In the genomic region with DNA sequence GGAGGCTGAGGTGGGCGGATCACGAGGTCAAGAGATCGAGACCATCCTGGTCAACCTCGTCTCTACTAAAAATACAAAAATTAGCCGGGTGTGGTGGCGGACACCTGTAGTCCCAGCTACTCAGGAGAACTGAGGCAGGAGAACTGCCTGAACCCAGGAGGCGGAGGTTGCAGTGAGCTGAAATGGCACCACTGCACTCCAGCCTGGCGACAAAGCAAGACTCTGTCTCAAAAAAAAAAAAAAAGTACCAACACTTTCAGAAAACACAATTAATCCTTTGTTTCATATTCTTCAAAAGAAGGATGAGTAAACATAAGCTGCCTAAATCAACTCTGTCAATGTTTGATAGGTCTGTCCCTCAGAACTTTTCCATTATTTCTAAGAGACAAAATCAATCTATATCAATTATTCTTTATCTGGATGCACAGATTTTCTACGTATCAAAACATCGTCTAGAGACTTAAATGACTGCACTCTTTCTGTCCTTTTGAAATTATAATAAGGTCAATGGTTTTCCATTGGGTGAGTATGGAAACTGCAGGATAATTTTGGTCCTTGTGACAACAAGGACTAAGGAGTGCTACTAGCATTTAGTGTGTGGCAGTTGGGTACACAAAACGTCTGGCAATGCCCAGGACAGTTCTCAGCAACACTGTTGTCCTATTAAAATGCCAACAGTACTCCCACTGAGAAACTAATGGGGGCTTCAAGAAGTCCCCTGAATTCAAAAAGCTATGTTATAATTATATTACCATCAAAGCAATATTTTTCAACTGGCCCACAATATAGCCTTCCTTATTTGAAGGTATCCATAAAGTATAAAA, we compare ENCODE assay signal across 1 cellular context.
TF ChIP-seq lines count a peak whose summit lies in the region.

No MANE protein-coding gene starts in this region.

TF ChIP-seq in HepG2, 621 proteins besides CTCF, POLR2A, EP300 and RAD21 (continued from another document and continues in another):
- TF ChIP-seq, protein P1, sequence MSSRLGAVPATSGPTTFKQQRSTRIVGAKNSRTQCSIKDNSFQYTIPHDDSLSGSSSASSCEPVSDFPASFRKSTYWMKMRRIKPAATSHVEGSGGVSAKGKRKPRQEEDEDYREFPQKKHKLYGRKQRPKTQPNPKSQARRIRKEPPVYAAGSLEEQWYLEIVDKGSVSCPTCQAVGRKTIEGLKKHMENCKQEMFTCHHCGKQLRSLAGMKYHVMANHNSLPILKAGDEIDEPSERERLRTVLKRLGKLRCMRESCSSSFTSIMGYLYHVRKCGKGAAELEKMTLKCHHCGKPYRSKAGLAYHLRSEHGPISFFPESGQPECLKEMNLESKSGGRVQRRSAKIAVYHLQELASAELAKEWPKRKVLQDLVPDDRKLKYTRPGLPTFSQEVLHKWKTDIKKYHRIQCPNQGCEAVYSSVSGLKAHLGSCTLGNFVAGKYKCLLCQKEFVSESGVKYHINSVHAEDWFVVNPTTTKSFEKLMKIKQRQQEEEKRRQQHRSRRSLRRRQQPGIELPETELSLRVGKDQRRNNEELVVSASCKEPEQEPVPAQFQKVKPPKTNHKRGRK (CRISPR knock-in tag; IDR thresholded peaks at IDR 0.05): no peak
- TF ChIP-seq ZNF747 (CRISPR knock-in tag; IDR thresholded peaks at IDR 0.05; ENCODE audit: borderline replicate concordance): no peak
- no peak for TF ChIP-seq ZNF451 (CRISPR knock-in tag; IDR thresholded peaks at IDR 0.05)
- TF ChIP-seq DNMT1 (CRISPR knock-in tag; IDR thresholded peaks at IDR 0.05): no peak
- 0 out of 2 replicates have a peak, but pooled peaks have one; percentile 60 for TF ChIP-seq ZMYM2 (CRISPR knock-in tag; IDR thresholded peaks at IDR 0.05)
- TF ChIP-seq FOXA3 (CRISPR knock-in tag; IDR thresholded peaks at IDR 0.05): peak; percentile 48
- no peak for TF ChIP-seq KLF13 (CRISPR knock-in tag; IDR thresholded peaks at IDR 0.05)
- no peak for TF ChIP-seq ZNF30 (CRISPR knock-in tag; IDR thresholded peaks at IDR 0.05)
- no peak for TF ChIP-seq ZNF766 (CRISPR knock-in tag; IDR thresholded peaks at IDR 0.05; ENCODE audit: borderline replicate concordance)
- TF ChIP-seq HMG20A (CRISPR knock-in tag; IDR thresholded peaks at IDR 0.05; ENCODE audit: borderline replicate concordance): peak; percentile 49; the same call in 1 of the 2 replicates
- no peak for TF ChIP-seq DDIT3 (CRISPR knock-in tag; IDR thresholded peaks at IDR 0.05)
- TF ChIP-seq, protein P2, sequence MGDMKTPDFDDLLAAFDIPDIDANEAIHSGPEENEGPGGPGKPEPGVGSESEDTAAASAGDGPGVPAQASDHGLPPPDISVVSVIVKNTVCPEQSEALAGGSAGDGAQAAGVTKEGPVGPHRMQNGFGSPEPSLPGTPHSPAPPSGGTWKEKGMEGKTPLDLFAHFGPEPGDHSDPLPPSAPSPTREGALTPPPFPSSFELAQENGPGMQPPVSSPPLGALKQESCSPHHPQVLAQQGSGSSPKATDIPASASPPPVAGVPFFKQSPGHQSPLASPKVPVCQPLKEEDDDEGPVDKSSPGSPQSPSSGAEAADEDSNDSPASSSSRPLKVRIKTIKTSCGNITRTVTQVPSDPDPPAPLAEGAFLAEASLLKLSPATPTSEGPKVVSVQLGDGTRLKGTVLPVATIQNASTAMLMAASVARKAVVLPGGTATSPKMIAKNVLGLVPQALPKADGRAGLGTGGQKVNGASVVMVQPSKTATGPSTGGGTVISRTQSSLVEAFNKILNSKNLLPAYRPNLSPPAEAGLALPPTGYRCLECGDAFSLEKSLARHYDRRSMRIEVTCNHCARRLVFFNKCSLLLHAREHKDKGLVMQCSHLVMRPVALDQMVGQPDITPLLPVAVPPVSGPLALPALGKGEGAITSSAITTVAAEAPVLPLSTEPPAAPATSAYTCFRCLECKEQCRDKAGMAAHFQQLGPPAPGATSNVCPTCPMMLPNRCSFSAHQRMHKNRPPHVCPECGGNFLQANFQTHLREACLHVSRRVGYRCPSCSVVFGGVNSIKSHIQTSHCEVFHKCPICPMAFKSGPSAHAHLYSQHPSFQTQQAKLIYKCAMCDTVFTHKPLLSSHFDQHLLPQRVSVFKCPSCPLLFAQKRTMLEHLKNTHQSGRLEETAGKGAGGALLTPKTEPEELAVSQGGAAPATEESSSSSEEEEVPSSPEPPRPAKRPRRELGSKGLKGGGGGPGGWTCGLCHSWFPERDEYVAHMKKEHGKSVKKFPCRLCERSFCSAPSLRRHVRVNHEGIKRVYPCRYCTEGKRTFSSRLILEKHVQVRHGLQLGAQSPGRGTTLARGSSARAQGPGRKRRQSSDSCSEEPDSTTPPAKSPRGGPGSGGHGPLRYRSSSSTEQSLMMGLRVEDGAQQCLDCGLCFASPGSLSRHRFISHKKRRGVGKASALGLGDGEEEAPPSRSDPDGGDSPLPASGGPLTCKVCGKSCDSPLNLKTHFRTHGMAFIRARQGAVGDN (CRISPR knock-in tag; IDR thresholded peaks at IDR 0.05): 0 out of 2 replicates have a peak, but pooled peaks have one; percentile 19
- TF ChIP-seq, protein P3, sequence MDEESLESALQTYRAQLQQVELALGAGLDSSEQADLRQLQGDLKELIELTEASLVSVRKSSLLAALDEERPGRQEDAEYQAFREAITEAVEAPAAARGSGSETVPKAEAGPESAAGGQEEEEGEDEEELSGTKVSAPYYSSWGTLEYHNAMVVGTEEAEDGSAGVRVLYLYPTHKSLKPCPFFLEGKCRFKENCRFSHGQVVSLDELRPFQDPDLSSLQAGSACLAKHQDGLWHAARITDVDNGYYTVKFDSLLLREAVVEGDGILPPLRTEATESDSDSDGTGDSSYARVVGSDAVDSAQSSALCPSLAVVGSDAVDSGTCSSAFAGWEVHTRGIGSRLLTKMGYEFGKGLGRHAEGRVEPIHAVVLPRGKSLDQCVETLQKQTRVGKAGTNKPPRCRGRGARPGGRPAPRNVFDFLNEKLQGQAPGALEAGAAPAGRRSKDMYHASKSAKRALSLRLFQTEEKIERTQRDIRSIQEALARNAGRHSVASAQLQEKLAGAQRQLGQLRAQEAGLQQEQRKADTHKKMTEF (CRISPR knock-in tag; IDR thresholded peaks at IDR 0.05): peak; percentile 47; the same call in 1 of the 2 replicates
- TF ChIP-seq ZNF746 (CRISPR knock-in tag; IDR thresholded peaks at IDR 0.05): no peak
- TF ChIP-seq BCL6 (CRISPR knock-in tag; IDR thresholded peaks at IDR 0.05): peak; percentile 34; the same call in 1 of the 2 replicates
- no peak for TF ChIP-seq ATAD3A (CRISPR knock-in tag; IDR thresholded peaks at IDR 0.05)
- peak; percentile 78 for TF ChIP-seq ZBTB38 (CRISPR knock-in tag; IDR thresholded peaks at IDR 0.05)
- no peak for TF ChIP-seq HDAC6 (IDR thresholded peaks at IDR 0.05; ENCODE audit: low read depth, low read length)
- TF ChIP-seq, protein P4, sequence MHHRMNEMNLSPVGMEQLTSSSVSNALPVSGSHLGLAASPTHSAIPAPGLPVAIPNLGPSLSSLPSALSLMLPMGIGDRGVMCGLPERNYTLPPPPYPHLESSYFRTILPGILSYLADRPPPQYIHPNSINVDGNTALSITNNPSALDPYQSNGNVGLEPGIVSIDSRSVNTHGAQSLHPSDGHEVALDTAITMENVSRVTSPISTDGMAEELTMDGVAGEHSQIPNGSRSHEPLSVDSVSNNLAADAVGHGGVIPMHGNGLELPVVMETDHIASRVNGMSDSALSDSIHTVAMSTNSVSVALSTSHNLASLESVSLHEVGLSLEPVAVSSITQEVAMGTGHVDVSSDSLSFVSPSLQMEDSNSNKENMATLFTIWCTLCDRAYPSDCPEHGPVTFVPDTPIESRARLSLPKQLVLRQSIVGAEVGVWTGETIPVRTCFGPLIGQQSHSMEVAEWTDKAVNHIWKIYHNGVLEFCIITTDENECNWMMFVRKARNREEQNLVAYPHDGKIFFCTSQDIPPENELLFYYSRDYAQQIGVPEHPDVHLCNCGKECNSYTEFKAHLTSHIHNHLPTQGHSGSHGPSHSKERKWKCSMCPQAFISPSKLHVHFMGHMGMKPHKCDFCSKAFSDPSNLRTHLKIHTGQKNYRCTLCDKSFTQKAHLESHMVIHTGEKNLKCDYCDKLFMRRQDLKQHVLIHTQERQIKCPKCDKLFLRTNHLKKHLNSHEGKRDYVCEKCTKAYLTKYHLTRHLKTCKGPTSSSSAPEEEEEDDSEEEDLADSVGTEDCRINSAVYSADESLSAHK (CRISPR knock-in tag; IDR thresholded peaks at IDR 0.05; ENCODE audit: borderline replicate concordance): no peak
- TF ChIP-seq, protein P5, sequence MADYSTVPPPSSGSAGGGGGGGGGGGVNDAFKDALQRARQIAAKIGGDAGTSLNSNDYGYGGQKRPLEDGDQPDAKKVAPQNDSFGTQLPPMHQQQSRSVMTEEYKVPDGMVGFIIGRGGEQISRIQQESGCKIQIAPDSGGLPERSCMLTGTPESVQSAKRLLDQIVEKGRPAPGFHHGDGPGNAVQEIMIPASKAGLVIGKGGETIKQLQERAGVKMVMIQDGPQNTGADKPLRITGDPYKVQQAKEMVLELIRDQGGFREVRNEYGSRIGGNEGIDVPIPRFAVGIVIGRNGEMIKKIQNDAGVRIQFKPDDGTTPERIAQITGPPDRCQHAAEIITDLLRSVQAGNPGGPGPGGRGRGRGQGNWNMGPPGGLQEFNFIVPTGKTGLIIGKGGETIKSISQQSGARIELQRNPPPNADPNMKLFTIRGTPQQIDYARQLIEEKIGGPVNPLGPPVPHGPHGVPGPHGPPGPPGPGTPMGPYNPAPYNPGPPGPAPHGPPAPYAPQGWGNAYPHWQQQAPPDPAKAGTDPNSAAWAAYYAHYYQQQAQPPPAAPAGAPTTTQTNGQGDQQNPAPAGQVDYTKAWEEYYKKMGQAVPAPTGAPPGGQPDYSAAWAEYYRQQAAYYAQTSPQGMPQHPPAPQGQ (CRISPR knock-in tag; IDR thresholded peaks at IDR 0.05; ENCODE audit: borderline replicate concordance): no peak
- no peak for TF ChIP-seq ZNF557 (CRISPR knock-in tag; IDR thresholded peaks at IDR 0.05)
- TF ChIP-seq JDP2 (CRISPR knock-in tag; IDR thresholded peaks at IDR 0.05; ENCODE audit: borderline replicate concordance): no peak
- TF ChIP-seq AHR (CRISPR knock-in tag; IDR thresholded peaks at IDR 0.05): no peak
- TF ChIP-seq RBM22 (optimal IDR thresholded peaks at IDR 0.05; ENCODE audit: low read length): no peak
- no peak for TF ChIP-seq ZNF383 (CRISPR knock-in tag; IDR thresholded peaks at IDR 0.05; ENCODE audit: borderline replicate concordance)
- 0 out of 2 replicates have a peak, but pooled peaks have one; percentile 60 for TF ChIP-seq HNRNPL (IDR thresholded peaks at IDR 0.05; ENCODE audit: low read depth, low read length)
- TF ChIP-seq ATF4 (CRISPR knock-in tag; IDR thresholded peaks at IDR 0.05): no peak
- TF ChIP-seq ZNF501 (CRISPR knock-in tag; IDR thresholded peaks at IDR 0.05): no peak
- TF ChIP-seq, protein P6, sequence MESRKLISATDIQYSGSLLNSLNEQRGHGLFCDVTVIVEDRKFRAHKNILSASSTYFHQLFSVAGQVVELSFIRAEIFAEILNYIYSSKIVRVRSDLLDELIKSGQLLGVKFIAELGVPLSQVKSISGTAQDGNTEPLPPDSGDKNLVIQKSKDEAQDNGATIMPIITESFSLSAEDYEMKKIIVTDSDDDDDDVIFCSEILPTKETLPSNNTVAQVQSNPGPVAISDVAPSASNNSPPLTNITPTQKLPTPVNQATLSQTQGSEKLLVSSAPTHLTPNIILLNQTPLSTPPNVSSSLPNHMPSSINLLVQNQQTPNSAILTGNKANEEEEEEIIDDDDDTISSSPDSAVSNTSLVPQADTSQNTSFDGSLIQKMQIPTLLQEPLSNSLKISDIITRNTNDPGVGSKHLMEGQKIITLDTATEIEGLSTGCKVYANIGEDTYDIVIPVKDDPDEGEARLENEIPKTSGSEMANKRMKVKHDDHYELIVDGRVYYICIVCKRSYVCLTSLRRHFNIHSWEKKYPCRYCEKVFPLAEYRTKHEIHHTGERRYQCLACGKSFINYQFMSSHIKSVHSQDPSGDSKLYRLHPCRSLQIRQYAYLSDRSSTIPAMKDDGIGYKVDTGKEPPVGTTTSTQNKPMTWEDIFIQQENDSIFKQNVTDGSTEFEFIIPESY (CRISPR knock-in tag; IDR thresholded peaks at IDR 0.05): peak; percentile 84
- TF ChIP-seq, protein P7, sequence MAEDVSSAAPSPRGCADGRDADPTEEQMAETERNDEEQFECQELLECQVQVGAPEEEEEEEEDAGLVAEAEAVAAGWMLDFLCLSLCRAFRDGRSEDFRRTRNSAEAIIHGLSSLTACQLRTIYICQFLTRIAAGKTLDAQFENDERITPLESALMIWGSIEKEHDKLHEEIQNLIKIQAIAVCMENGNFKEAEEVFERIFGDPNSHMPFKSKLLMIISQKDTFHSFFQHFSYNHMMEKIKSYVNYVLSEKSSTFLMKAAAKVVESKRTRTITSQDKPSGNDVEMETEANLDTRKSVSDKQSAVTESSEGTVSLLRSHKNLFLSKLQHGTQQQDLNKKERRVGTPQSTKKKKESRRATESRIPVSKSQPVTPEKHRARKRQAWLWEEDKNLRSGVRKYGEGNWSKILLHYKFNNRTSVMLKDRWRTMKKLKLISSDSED (CRISPR knock-in tag; IDR thresholded peaks at IDR 0.05): no peak
- no peak for TF ChIP-seq ZFP41 (CRISPR knock-in tag; IDR thresholded peaks at IDR 0.05; ENCODE audit: borderline replicate concordance)
- TF ChIP-seq, protein P8, sequence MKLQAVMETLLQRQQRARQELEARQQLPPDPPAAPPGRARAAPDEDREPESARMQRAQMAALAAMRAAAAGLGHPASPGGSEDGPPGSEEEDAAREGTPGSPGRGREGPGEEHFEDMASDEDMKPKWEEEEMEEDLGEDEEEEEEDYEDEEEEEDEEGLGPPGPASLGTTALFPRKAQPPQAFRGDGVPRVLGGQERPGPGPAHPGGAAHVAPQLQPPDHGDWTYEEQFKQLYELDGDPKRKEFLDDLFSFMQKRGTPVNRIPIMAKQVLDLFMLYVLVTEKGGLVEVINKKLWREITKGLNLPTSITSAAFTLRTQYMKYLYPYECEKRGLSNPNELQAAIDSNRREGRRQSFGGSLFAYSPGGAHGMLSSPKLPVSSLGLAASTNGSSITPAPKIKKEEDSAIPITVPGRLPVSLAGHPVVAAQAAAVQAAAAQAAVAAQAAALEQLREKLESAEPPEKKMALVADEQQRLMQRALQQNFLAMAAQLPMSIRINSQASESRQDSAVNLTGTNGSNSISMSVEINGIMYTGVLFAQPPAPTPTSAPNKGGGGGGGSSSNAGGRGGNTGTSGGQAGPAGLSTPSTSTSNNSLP (IDR thresholded peaks at IDR 0.05; ENCODE audit: low read depth, low read length): peak; percentile 36; the same call in 1 of the 2 replicates
